1 cellular context compared by ENCODE assay signal in genomic region chr1:226408285-226409184, GRCh38.
A peak's percentile ranks its signal among the peaks of the same experiment; 100 is the strongest.
TF ChIP-seq lines count a peak whose summit lies in the region.

No MANE protein-coding gene starts in this region.

TF ChIP-seq in liver, 16 proteins besides CTCF, POLR2A, EP300 and RAD21 (continued from another document):
- no peak for TF ChIP-seq ZBTB33 (IDR thresholded peaks at IDR 0.05)
- TF ChIP-seq FOXA2 (IDR thresholded peaks at IDR 0.05) = no peak
- no peak for TF ChIP-seq TAF1 (conservative IDR thresholded peaks at IDR 0.05)
- no peak for TF ChIP-seq NR2F2 (IDR thresholded peaks at IDR 0.05)
- TF ChIP-seq SP1 (IDR thresholded peaks at IDR 0.05) = peak; percentile 13
